Comparison of ENCODE assay signal across 8 cellular contexts in the genomic region with DNA sequence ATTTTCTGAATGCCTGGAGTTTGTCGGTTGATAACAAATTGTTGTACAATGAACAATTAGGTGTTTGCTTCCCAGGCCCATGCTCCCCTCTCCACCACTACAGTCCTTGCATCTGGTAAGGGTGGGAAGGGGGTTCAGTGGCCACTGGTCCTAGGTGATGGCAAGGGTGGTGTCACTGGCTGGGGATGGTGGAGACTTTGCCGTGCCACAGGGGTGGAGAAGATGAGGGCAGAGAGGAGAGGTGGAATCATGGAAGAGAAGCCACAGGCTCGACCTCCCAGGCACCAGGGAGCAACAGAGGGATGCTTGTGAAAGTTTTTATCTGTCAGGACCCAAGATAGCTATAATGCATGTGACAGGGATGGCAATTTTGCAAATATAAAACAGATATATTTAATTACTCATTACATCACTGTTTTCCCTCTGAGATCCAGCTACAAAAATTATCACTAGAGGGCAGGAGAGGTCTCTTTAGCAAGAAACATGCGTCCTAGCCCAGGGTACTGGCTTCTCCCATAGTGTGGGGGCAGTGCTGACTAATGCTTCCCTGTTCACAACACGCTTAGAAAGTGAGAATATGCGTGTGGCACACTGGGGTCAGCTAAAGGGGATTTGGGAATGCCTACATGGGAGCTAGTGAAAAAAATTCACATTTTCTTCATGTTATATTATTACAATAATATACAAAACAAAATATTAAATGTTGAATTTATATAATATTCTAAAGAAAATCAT. TPM values are rescaled to one million over a fixed set of nuclear protein-coding genes. Genes with fewer than 3 reads are reported as not detected.
A peak's percentile ranks its signal among the peaks of the same experiment; 100 is the strongest.
DNase-seq lines count a peak whose midpoint lies in the region; ATAC-seq, FAIRE-seq and TF ChIP-seq lines count a peak whose summit lies in the region.

No MANE protein-coding gene starts in this region.

- H3K27me3 ChIP-seq in CD4-positive, alpha-beta memory T cell (ENCODE audit: insufficient read depth, low read length), result no peaks in the 10 kb centered on the region

- H3K4me1 Mint-ChIP-seq in CD4-positive, alpha-beta memory T cell, result peaks cover 19 to 51% (median 25%) of the 10 kb centered on the region in 4 donors
- H3K4me1 Mint-ChIP-seq in T-helper 2 cell treated with Interferon-gamma antibody and Interleukin-4, amounts not matched to agents 5 μg/mL and 100 μg/mL, for 36 hours (ENCODE audit: low read depth), result peaks cover 15% of the 10 kb centered on the region

- H3K4me1 ChIP-seq in CD4-positive, alpha-beta memory T cell (ENCODE audit: insufficient read depth, low read length), result peaks cover 17% of the 10 kb centered on the region
- peaks cover 0 to 4% of the 10 kb centered on the region in 2 donors for H3K4me1 ChIP-seq in kidney (ENCODE audit: control insufficient read depth in 1 of 2, insufficient read depth in 1 of 2, low read depth in 1 of 2, low read length in 2 of 2)

- intact Hi-C loops in CD4-positive, alpha-beta memory T cell (cut with micrococcal nuclease), result loop anchor here (1.0 to 2.0 kb wide), 3 partner anchors 248 to 1381 kb away; no protein-coding TSS in a partner anchor
- intact Hi-C loops in kidney (cut with DNase I), result loop anchor here (5.0 kb wide), 1 partner anchor 331 kb away; no protein-coding TSS in a partner anchor

- peak; percentile 73 for TF ChIP-seq CTCF in cardiac fibroblast (IDR thresholded peaks at IDR 0.05; ENCODE audit: low read depth, low read length)
- TF ChIP-seq CTCF in kidney (IDR thresholded peaks at IDR 0.05; ENCODE audit: borderline replicate concordance, extremely low read depth, insufficient read depth), result peak; percentile 68

- TF ChIP-seq POLR2A in H54 (IDR thresholded peaks at IDR 0.05; ENCODE audit: low read depth, low read length), result no peak

- peak overlapping the region in 2 of 7 donors; percentile 32 to 58 for H3K27ac Mint-ChIP-seq in CD4-positive, alpha-beta memory T cell
- H3K27ac Mint-ChIP-seq in T-helper 2 cell treated with Interferon-gamma antibody and Interleukin-4, amounts not matched to agents 5 μg/mL and 100 μg/mL, for 36 hours, result no peak overlapping the region

- no peaks in the 10 kb centered on the region for H3K36me3 ChIP-seq in CD4-positive, alpha-beta memory T cell (ENCODE audit: insufficient read depth, low read length)
- H3K36me3 ChIP-seq in kidney (ENCODE audit: control insufficient read depth in 1 of 2, insufficient read depth in 2 of 2, low read length in 2 of 2), result no peaks in the 10 kb centered on the region

- DNase-seq in CD4-positive, alpha-beta memory T cell, result peak in 4 of 5 donors; percentile 49 to 54 (median 51)
- DNase-seq in H54 (ENCODE audit: insufficient read length, low spot score) (peak; percentile 70), NCI-H2029 treated with DMSO at 0.1 percent for 48 hours (lab: John Stamatoyannopoulos, UW) (peak; percentile 72), cardiac fibroblast (ENCODE audit: low read depth in 2 of 2) (peak; percentile 93), kidney (no peak)
- DNase-seq in T-helper 2 cell treated with Interferon-gamma antibody and Interleukin-4, amounts not matched to agents 5 μg/mL and 100 μg/mL, for 36 hours (ENCODE audit: low spot score), result peak; percentile 50
- DNase-seq in stimulated activated CD4-positive, alpha-beta T cell treated with anti-CD3 and anti-CD28 coated beads, Interleukin-1b, Interleukin-23, amount 100 ng/mL, for 24 hours (ENCODE audit: low read depth in 4 of 4, low spot score in 1 of 4), result peak in 3 of 4 experiments; percentile 7 to 25 (median 25)

- no peaks in the 10 kb centered on the region for H3K9me3 Mint-ChIP-seq in CD4-positive, alpha-beta memory T cell
- H3K9me3 Mint-ChIP-seq in T-helper 2 cell treated with Interferon-gamma antibody and Interleukin-4, amounts not matched to agents 5 μg/mL and 100 μg/mL, for 36 hours, result no peaks in the 10 kb centered on the region

- no peak overlapping the region for H3K9ac ChIP-seq in kidney (ENCODE audit: low read length in 2 of 2)

- POLR2A ChIA-PET in CD4-positive, alpha-beta memory T cell (lab: Charles Lee; ENCODE audit: partially characterized antibody), result interaction anchor here (1.2 kb wide), 1 partner anchor 51 kb away, joined by 3 read pairs; no protein-coding TSS in a partner anchor

- ATAC-seq in HG03457 (IDR thresholded peaks at IDR 0.05; ENCODE audit: unreplicated experiment), result no peak

- CTCF ChIA-PET in CD4-positive, alpha-beta memory T cell (lab: Charles Lee; ENCODE audit: partially characterized antibody), result interaction anchor here (0.7 to 2.1 kb wide), 39 partner anchors 9 to 618 kb away, joined by 3 to 90 read pairs (median 4); a partner anchor contains a TSS

- H3K4me3 Mint-ChIP-seq in CD4-positive, alpha-beta memory T cell, result no peak overlapping the region
- H3K4me3 Mint-ChIP-seq in T-helper 2 cell treated with Interferon-gamma antibody and Interleukin-4, amounts not matched to agents 5 μg/mL and 100 μg/mL, for 36 hours, result no peak overlapping the region

- no peak overlapping the region for H3K27ac ChIP-seq in CD4-positive, alpha-beta memory T cell (ENCODE audit: low read depth, low read length)
- H3K27ac ChIP-seq in kidney (ENCODE audit: low read depth in 2 of 2, low read length in 2 of 2), result no peak overlapping the region

- no peaks in the 10 kb centered on the region for H3K9me3 ChIP-seq in CD4-positive, alpha-beta memory T cell (ENCODE audit: control insufficient read depth in 1 of 2, low read length in 2 of 2)
- no peaks in the 10 kb centered on the region for H3K9me3 ChIP-seq in kidney (ENCODE audit: control insufficient read depth in 1 of 2, low read length in 2 of 2)

- H3K27me3 Mint-ChIP-seq in CD4-positive, alpha-beta memory T cell, result no peaks in the 10 kb centered on the region
- no peaks in the 10 kb centered on the region for H3K27me3 Mint-ChIP-seq in T-helper 2 cell treated with Interferon-gamma antibody and Interleukin-4, amounts not matched to agents 5 μg/mL and 100 μg/mL, for 36 hours (ENCODE audit: low read depth)

- H3K36me3 Mint-ChIP-seq in CD4-positive, alpha-beta memory T cell, result no peaks in the 10 kb centered on the region
- H3K36me3 Mint-ChIP-seq in T-helper 2 cell treated with Interferon-gamma antibody and Interleukin-4, amounts not matched to agents 5 μg/mL and 100 μg/mL, for 36 hours (ENCODE audit: low read depth), result no peaks in the 10 kb centered on the region

- FAIRE-seq in H54 (lab: Jason Lieb, UNC) (no peak), kidney (lab: Jason Lieb, UNC) (peak; percentile 96)

- H3K4me3 ChIP-seq in CD4-positive, alpha-beta memory T cell (ENCODE audit: low read length in 2 of 2), result no peak overlapping the region
- H3K4me3 ChIP-seq in cardiac fibroblast (replicated peaks in 1 of 2; ENCODE audit: low read depth in 2 of 2, low read length in 2 of 2) (no peak overlapping the region), kidney (ENCODE audit: low read length in 2 of 2) (no peak overlapping the region)

RNA-seq across cellular contexts. Expression of a gene that starts 49.0 kb away (rescaled TPM):
- 10 to 100 TPM; 42.1 to 43.4 TPM for total RNA-seq in CD4-positive, alpha-beta memory T cell
- polyA plus RNA-seq in CD4-positive, alpha-beta memory T cell, result 10 to 100 TPM; 10.9 to 18.2 TPM
- total RNA-seq in kidney, result 16.5 TPM
- 8.4 TPM for polyA plus RNA-seq in kidney (ENCODE audit: insufficient read depth, low read depth, low replicate concordance)
